In the genomic region with DNA sequence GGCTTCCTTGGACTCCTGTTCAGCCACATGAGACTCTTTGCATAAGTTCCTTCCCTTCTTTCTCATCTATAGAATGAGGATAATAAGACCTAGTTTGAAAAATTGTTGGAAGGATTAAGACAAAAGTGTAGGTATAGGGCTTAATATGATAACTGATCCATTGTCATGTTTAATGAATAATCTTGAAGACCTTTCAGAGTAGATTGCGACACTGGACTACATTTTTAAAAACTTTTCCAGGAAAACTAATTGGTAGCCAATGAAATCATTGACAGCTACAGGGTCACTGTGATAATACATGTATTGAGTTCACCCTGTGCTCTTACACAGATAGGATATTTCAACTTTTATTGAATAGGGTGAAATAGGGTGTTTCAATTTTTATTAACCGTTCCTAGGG, we compare ENCODE assay signal across 16 cellular contexts.
A peak's percentile ranks its signal among the peaks of the same experiment; 100 is the strongest.
DNase-seq lines count a peak whose midpoint lies in the region; ATAC-seq, FAIRE-seq and TF ChIP-seq lines count a peak whose summit lies in the region.
"Had no signal": no experiment of that assay in that cellular context is flagged by ENCODE, and none has a peak within 500 bp of the region (broad histone marks: within the 10 kb centered on the region; RNA-seq: fewer than 3 reads in every experiment).

No MANE protein-coding gene starts in this region.

- no peak overlapping the region for H4K91ac ChIP-seq in mesenchymal stem cell (ENCODE audit: low read length)

- TF ChIP-seq EP300 in K562 (IDR thresholded peaks at IDR 0.05; ENCODE audit: low read length) = no peak

- no peak overlapping the region for H3K4me3 ChIP-seq in K562
- no peak overlapping the region for H3K4me3 ChIP-seq in mesenchymal stem cell (ENCODE audit: insufficient read depth in 1 of 2, low read depth in 1 of 2, low read length in 2 of 2)
- no peak overlapping the region for H3K4me3 ChIP-seq in right atrium auricular region
- H3K4me3 ChIP-seq: A549, GM12878, GM23338 had no signal

- H3K18ac ChIP-seq in mesenchymal stem cell (ENCODE audit: low read depth in 1 of 2, low read length in 2 of 2) = no peak overlapping the region

- TF ChIP-seq CTCF in K562 (IDR thresholded peaks at IDR 0.05 in 2 of 3, conservative IDR thresholded peaks at IDR 0.05 in 1 of 3; ENCODE audit: insufficient read depth in 2 of 3, low read depth in 1 of 3, low read length in 3 of 3) = no peak
- TF ChIP-seq CTCF in right atrium auricular region (IDR thresholded peaks at IDR 0.05) = no peak

- no peaks in the 10 kb centered on the region for H3K9me1 ChIP-seq in K562 (ENCODE audit: control insufficient read depth, insufficient read depth, low read length)

- no peak overlapping the region for H3K4ac ChIP-seq in mesenchymal stem cell (ENCODE audit: low read depth in 1 of 2, low read length in 2 of 2)

- H3K4me2 ChIP-seq in K562 (ENCODE audit: insufficient read depth, low read length) (no peak overlapping the region), mesenchymal stem cell (ENCODE audit: low read length, poor library complexity, severe bottlenecking) (no peak overlapping the region)
- H3K4me2 ChIP-seq: GM23338 had no signal

- H3K9me3 ChIP-seq in K562 (replicated peaks; ENCODE audit: control insufficient read depth, insufficient read depth, low read depth, low read length) = no peaks in the 10 kb centered on the region
- H3K9me3 ChIP-seq in mesenchymal stem cell (ENCODE audit: control insufficient read depth, low read length) = no peaks in the 10 kb centered on the region
- no peaks in the 10 kb centered on the region for H3K9me3 ChIP-seq in right atrium auricular region
- H3K9me3 ChIP-seq: A549, BE2C had no signal

- TF ChIP-seq POLR2A in K562 (conservative IDR thresholded peaks at IDR 0.05) = no peak

- BruUV-seq in K562 (replicated peaks; lab: Mats Ljungman, UMichigan) = no TSS peak

- POLR2A ChIA-PET in K562 (lab: Yijun Ruan, JAX) = no interaction called here

- no peak overlapping the region for H2AK5ac ChIP-seq in mesenchymal stem cell (ENCODE audit: low read length, severe bottlenecking)

- intact Hi-C loops in K562 (cut with micrococcal nuclease) (no loop called here), Right ventricle myocardium inferior (cut with DNase I) (no loop called here)

- ATAC-seq in K562 (no peak), Right ventricle myocardium inferior (no peak)
- ATAC-seq: GM12878, GM23338 had no signal

- H3K14ac ChIP-seq in mesenchymal stem cell (ENCODE audit: low read length in 2 of 2) = no peak overlapping the region

- no peaks in the 10 kb centered on the region for H3K79me2 ChIP-seq in K562 (ENCODE audit: control insufficient read depth, insufficient read depth, low read length)

- CTCF ChIA-PET in K562 (lab: Yijun Ruan, JAX; ENCODE audit: low intra/inter-chr PET ratio) = no interaction called here

- H2BK15ac ChIP-seq in mesenchymal stem cell (ENCODE audit: low read depth, poor library complexity, severe bottlenecking) = no peak overlapping the region

- WGBS in K562 (ENCODE audit: insufficient coverage, low coverage, missing lambda C conversion rate) = 61% methylated on average over 2 of the region's 2 CpGs
- no CpG with 5 or more reads among the region's 2 CpGs for WGBS in mesenchymal stem cell

- H3K27me3 ChIP-seq in K562 (ENCODE audit: control insufficient read depth in 2 of 2, insufficient read depth in 2 of 2, low read length in 2 of 2) (no peaks in the 10 kb centered on the region), mesenchymal stem cell (ENCODE audit: control insufficient read depth in 1 of 2, insufficient read depth in 1 of 2, low read length in 2 of 2) (no peaks in the 10 kb centered on the region), right atrium auricular region (no peaks in the 10 kb centered on the region)
- H3K27me3 ChIP-seq: BE2C had no signal

- TF ChIP-seq RAD21 in K562 (CRISPR knock-in tag; conservative IDR thresholded peaks at IDR 0.05 in 1 of 2, IDR thresholded peaks at IDR 0.05 in 1 of 2) = no peak

- H2BK12ac ChIP-seq in mesenchymal stem cell (ENCODE audit: low read length in 2 of 2) = no peak overlapping the region

- no peak overlapping the region for H4K8ac ChIP-seq in mesenchymal stem cell (ENCODE audit: low read length)

- DNase-seq in OCI-M1 (lab: John Stamatoyannopoulos, UW) = peak; percentile 28
- no peak for DNase-seq in K562 (ENCODE audit: extremely low read depth in 1 of 4, low spot score in 3 of 4)
- no peak for DNase-seq in mesenchymal stem cell
- DNase-seq in dermis blood vessel endothelial cell = no peak
- no peak for DNase-seq in right atrium auricular region (ENCODE audit: low spot score)
- no peak for DNase-seq in Right ventricle myocardium inferior (ENCODE audit: missing footprints)
- no peak for DNase-seq in SHP77 (lab: John Stamatoyannopoulos, UW)
- DNase-seq: BE2C; CD4-positive, alpha-beta memory T cell; DMS79; H9 had no signal

- no peak overlapping the region for H2BK120ac ChIP-seq in mesenchymal stem cell (ENCODE audit: low read depth, low read length)

- H4K20me1 ChIP-seq in K562 (replicated peaks; ENCODE audit: control insufficient read depth, insufficient read depth, low read length) = no peaks in the 10 kb centered on the region

- H2BK5ac ChIP-seq in mesenchymal stem cell (ENCODE audit: low read depth, low read length, poor library complexity, severe bottlenecking) = no peak overlapping the region

- in situ Hi-C loops in K562 (cut with MboI) = no loop called here

- H3K23ac ChIP-seq in mesenchymal stem cell (ENCODE audit: low read length in 2 of 2) = no peak overlapping the region

- H3K27ac ChIP-seq in K562 (ENCODE audit: extremely low read depth, low read depth, low read length) (no peak overlapping the region), mesenchymal stem cell (ENCODE audit: low read length, poor library complexity, severe bottlenecking) (no peak overlapping the region), right atrium auricular region (no peak overlapping the region)
- H3K27ac ChIP-seq: C4-2B had no signal

- FAIRE-seq in K562 (lab: Jason Lieb, UNC) = no peak
- FAIRE-seq: A549, GM12878, GM18507 had no signal

- H3K4me1 ChIP-seq in K562 (replicated peaks in 1 of 2; ENCODE audit: control insufficient read depth in 2 of 2, insufficient read depth in 2 of 2, low read length in 2 of 2) (peaks cover 0 to 46% of the 10 kb centered on the region in 2 experiments; a peak in 3 of 5 replicates), mesenchymal stem cell (ENCODE audit: control insufficient read depth, insufficient read depth, low read depth, low read length) (peaks cover 2% of the 10 kb centered on the region), right atrium auricular region (no peaks in the 10 kb centered on the region)

- no peak overlapping the region for H3K9ac ChIP-seq in K562 (ENCODE audit: insufficient read depth in 1 of 2, low read depth in 2 of 2, low read length in 2 of 2)
- peak overlapping the region; percentile 10 for H3K9ac ChIP-seq in mesenchymal stem cell (ENCODE audit: low read length)

- H2AFZ ChIP-seq in K562 (ENCODE audit: low read depth, low read length) (no peak overlapping the region), mesenchymal stem cell (ENCODE audit: low read depth, low read length) (no peak overlapping the region)
- H2AFZ ChIP-seq: GM23338 had no signal

- no peaks in the 10 kb centered on the region for H3K79me1 ChIP-seq in mesenchymal stem cell (replicated peaks; ENCODE audit: low read length, poor library complexity, severe bottlenecking)

- H3K36me3 ChIP-seq in K562 (ENCODE audit: control insufficient read depth, insufficient read depth, low read length) (peaks cover 12% of the 10 kb centered on the region; the same call in 2 of the 3 replicates), mesenchymal stem cell (ENCODE audit: control insufficient read depth in 1 of 2, insufficient read depth in 2 of 2, low read depth in 1 of 2, low read length in 2 of 2) (no peaks in the 10 kb centered on the region), right atrium auricular region (no peaks in the 10 kb centered on the region)

TF ChIP-seq in K562, 482 proteins besides CTCF, POLR2A, EP300 and RAD21 (continues in another document):
- TF ChIP-seq DDX20 (tag; IDR thresholded peaks at IDR 0.05; ENCODE audit: low read depth) = no peak
- TF ChIP-seq, protein P1, sequence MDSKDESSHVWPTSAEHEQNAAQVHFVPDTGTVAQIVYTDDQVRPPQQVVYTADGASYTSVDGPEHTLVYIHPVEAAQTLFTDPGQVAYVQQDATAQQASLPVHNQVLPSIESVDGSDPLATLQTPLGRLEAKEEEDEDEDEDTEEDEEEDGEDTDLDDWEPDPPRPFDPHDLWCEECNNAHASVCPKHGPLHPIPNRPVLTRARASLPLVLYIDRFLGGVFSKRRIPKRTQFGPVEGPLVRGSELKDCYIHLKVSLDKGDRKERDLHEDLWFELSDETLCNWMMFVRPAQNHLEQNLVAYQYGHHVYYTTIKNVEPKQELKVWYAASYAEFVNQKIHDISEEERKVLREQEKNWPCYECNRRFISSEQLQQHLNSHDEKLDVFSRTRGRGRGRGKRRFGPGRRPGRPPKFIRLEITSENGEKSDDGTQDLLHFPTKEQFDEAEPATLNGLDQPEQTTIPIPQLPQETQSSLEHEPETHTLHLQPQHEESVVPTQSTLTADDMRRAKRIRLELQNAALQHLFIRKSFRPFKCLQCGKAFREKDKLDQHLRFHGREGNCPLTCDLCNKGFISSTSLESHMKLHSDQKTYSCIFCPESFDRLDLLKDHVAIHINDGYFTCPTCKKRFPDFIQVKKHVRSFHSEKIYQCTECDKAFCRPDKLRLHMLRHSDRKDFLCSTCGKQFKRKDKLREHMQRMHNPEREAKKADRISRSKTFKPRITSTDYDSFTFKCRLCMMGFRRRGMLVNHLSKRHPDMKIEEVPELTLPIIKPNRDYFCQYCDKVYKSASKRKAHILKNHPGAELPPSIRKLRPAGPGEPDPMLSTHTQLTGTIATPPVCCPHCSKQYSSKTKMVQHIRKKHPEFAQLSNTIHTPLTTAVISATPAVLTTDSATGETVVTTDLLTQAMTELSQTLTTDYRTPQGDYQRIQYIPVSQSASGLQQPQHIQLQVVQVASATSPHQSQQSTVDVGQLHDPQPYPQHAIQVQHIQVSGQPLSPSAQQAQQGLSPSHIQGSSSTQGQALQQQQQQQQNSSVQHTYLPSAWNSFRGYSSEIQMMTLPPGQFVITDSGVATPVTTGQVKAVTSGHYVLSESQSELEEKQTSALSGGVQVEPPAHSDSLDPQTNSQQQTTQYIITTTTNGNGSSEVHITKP (IDR thresholded peaks at IDR 0.05; ENCODE audit: partially characterized antibody) = no peak
- no peak for TF ChIP-seq ZBED1 (IDR thresholded peaks at IDR 0.05)
- no peak for TF ChIP-seq MECOM (CRISPR knock-in tag; IDR thresholded peaks at IDR 0.05)
- peak; percentile 71 for TF ChIP-seq CEBPB (tag; IDR thresholded peaks at IDR 0.05)
- TF ChIP-seq PPARD (CRISPR knock-in tag; IDR thresholded peaks at IDR 0.05) = no peak
- no peak for TF ChIP-seq ZNF644 (tag; IDR thresholded peaks at IDR 0.05; ENCODE audit: low read depth)
- no peak for TF ChIP-seq ZNF586 (CRISPR knock-in tag; conservative IDR thresholded peaks at IDR 0.05)
